In the genomic region with DNA sequence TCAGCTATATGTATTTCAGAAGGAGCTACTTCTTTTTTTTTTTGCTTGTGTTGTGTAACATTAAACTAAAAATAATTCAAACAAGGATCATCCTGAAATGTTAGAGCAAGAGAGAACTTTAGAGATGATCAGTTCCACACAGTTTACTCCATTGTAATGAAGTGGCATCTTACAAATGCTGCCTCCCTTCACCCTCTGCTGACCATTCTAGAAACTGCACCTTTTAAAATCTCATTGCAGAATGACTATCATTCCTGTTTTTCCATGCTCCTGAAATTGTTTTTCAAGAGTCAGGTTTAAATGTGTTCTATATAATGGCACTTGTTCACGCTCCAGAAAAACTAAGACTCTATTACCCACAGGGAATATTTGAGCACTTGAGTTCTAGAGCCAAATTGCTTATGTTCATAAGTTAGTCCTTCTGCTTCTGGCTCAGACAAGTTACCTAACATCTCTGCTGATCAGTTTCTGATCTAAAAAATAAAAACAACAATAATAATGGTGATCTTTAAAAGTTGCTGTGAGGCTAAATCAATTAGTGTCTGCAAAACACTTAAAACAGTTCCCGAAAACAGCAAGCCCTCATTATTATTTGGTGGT, we compare ENCODE assay signal across 8 cellular contexts. TPM values are rescaled to one million over a fixed set of nuclear protein-coding genes. Genes with fewer than 3 reads are reported as not detected.
DNase-seq lines count a peak whose midpoint lies in the region; ATAC-seq and TF ChIP-seq lines count a peak whose summit lies in the region.

No MANE protein-coding gene starts in this region.

- no peak for ATAC-seq in CD8-positive, alpha-beta T cell
- peak; percentile 76 for ATAC-seq in GM18870 (IDR thresholded peaks at IDR 0.05; ENCODE audit: unreplicated experiment)
- ATAC-seq in HG03442 (IDR thresholded peaks at IDR 0.05; ENCODE audit: unreplicated experiment): peak; percentile 78
- ATAC-seq in HG03571 (IDR thresholded peaks at IDR 0.05; ENCODE audit: unreplicated experiment): no peak

- H3K4me1 Mint-ChIP-seq in CD8-positive, alpha-beta T cell (ENCODE audit: low read depth): no peaks in the 10 kb centered on the region

- CTCF ChIA-PET in CD8-positive, alpha-beta T cell (lab: Charles Lee): interaction anchor here (0.8 to 1.8 kb wide), 2 partner anchors 9 kb away, joined by 3 to 4 read pairs; no protein-coding TSS in a partner anchor

- H3K36me3 Mint-ChIP-seq in CD8-positive, alpha-beta T cell: no peaks in the 10 kb centered on the region

- DNase-seq in CD8-positive, alpha-beta T cell: no peak
- peak; percentile 22 for DNase-seq in RPMI7951 (ENCODE audit: low read depth)
- DNase-seq in fibroblast of peridontal ligament (ENCODE audit: extremely low read depth): peak; percentile 63
- no peak for DNase-seq in retinal pigment epithelial cell (ENCODE audit: low read depth)
- DNase-seq in cerebellar nuclear complex (lab: John Stamatoyannopoulos, UW): no peak

- H3K4me3 Mint-ChIP-seq in CD8-positive, alpha-beta T cell: no peak overlapping the region

- POLR2A ChIA-PET in CD8-positive, alpha-beta T cell (lab: Charles Lee): interaction anchor here (0.6 to 0.7 kb wide), 2 partner anchors 18 to 113 kb away, joined by 3 read pairs; no protein-coding TSS in a partner anchor

- H3K27me3 ChIP-seq in CD8-positive, alpha-beta T cell (ENCODE audit: insufficient read depth, low read length): no peaks in the 10 kb centered on the region

- peak; percentile 57 for TF ChIP-seq CTCF in CD8-positive, alpha-beta T cell (IDR thresholded peaks at IDR 0.05)
- TF ChIP-seq CTCF in retinal pigment epithelial cell (conservative IDR thresholded peaks at IDR 0.05; ENCODE audit: low read depth, low read length): peak; percentile 88

- H3K4me1 ChIP-seq in CD8-positive, alpha-beta T cell (ENCODE audit: insufficient read depth, low read length): no peaks in the 10 kb centered on the region

- intact Hi-C loops in CD8-positive, alpha-beta T cell (cut with DNase I, micrococcal nuclease): loop anchor here in 1 of 2 experiments (5.0 kb wide), 1 partner anchor 860 kb away; no protein-coding TSS in a partner anchor

- H3K36me3 ChIP-seq in CD8-positive, alpha-beta T cell (ENCODE audit: insufficient read depth, low read length): no peaks in the 10 kb centered on the region

- no peak overlapping the region for H3K4me3 ChIP-seq in CD8-positive, alpha-beta T cell (ENCODE audit: low read depth, low read length)
- H3K4me3 ChIP-seq in retinal pigment epithelial cell (ENCODE audit: low read length): no peak overlapping the region

- no peaks in the 10 kb centered on the region for H3K9me3 Mint-ChIP-seq in CD8-positive, alpha-beta T cell

- no peaks in the 10 kb centered on the region for H3K9me3 ChIP-seq in CD8-positive, alpha-beta T cell (ENCODE audit: low read length)

- H3K27me3 Mint-ChIP-seq in CD8-positive, alpha-beta T cell (ENCODE audit: low read depth): peaks cover 18% of the 10 kb centered on the region

- H3K27ac ChIP-seq in CD8-positive, alpha-beta T cell (ENCODE audit: low read depth, low read length): no peak overlapping the region

- H3K27ac Mint-ChIP-seq in CD8-positive, alpha-beta T cell: no peak overlapping the region

RNA-seq across cellular contexts. Expression of a gene that starts 21.5 kb away (rescaled TPM):
- total RNA-seq in CD8-positive, alpha-beta T cell: under 1 TPM; 0.17 to 0.76 TPM
- 0.12 TPM in 1 of 2 replicates, not detected in the other for total RNA-seq in RPMI7951 (2014; rRNA removed; shearing (Covaris generic))

Comparison
In these comparisons a context has a peak if more than half of its experiments do, and no peak if none do; other contexts are left out.
1. ATAC-seq: peak in GM18870 (single experiment) and HG03442 (single experiment); none in CD8-positive, alpha-beta T cell (single experiment) and HG03571 (single experiment).
2. DNase-seq: peak in RPMI7951 (single experiment) and fibroblast of peridontal ligament (single experiment); none in CD8-positive, alpha-beta T cell (0 of 7), retinal pigment epithelial cell (single experiment) and cerebellar nuclear complex (0 of 2).